In genomic region chr5:139232161-139232724, GRCh38 we compare ENCODE assay signal across 18 cellular contexts. TPM values are rescaled to one million over a fixed set of nuclear protein-coding genes. Genes with fewer than 3 reads are reported as not detected.
DNase-seq lines count a peak whose midpoint lies in the region; ATAC-seq, FAIRE-seq and TF ChIP-seq lines count a peak whose summit lies in the region.
"Had no signal": no experiment of that assay in that cellular context is flagged by ENCODE, and none has a peak within 500 bp of the region (broad histone marks: within the 10 kb centered on the region; RNA-seq: fewer than 3 reads in every experiment).

No MANE protein-coding gene starts in this region.

- H2BK120ac ChIP-seq in H9 (ENCODE audit: low read depth, low read length, poor library complexity, severe bottlenecking): no peak overlapping the region

- peaks cover 3 to 4% of the 10 kb centered on the region in 2 experiments; a peak in 3 of 5 replicates for H3K9me3 Mint-ChIP-seq in H9
- H3K9me3 Mint-ChIP-seq: activated T-helper 1 cell treated with anti-CD3 and anti-CD28 coated beads, Interleukin-12 subunit alpha, Interleukin-12 subunit beta, Interleukin-2, Interleukin-4 antibody, amounts not matched to agents 30 ng/mL and 10 ng/mL and 1 ng/mL, durations not matched to agents 14 hours and 24 hours and 36 hours had no signal

- FAIRE-seq in K562 (lab: Jason Lieb, UNC): no peak
- FAIRE-seq: frontal cortex, G401.6, GM19239 had no signal

- H3K14ac ChIP-seq in H9 (ENCODE audit: insufficient read depth, low read length): no peak overlapping the region

- peak; percentile 76 for ATAC-seq in K562
- ATAC-seq: PC-3 had no signal

- no peak overlapping the region for H3T11ph ChIP-seq in H9 (ENCODE audit: low read length)

- H3K9ac ChIP-seq in H9 (ENCODE audit: extremely low read depth, insufficient read length, low read length) (no peak overlapping the region), K562 (ENCODE audit: insufficient read depth in 1 of 2, low read depth in 2 of 2, low read length in 2 of 2) (no peak overlapping the region)

- H3K9me3 ChIP-seq in H9 (ENCODE audit: control insufficient read depth, low read depth, low read length) (no peaks in the 10 kb centered on the region), K562 (replicated peaks; ENCODE audit: control insufficient read depth, insufficient read depth, low read depth, low read length) (peaks cover 1% of the 10 kb centered on the region; the same call in 1 of the 2 replicates), osteoblast (ENCODE audit: low read depth, low read length) (no peaks in the 10 kb centered on the region)
- H3K9me3 ChIP-seq: neutrophil, sigmoid colon, vagina had no signal

- H3K27me3 ChIP-seq in H9 (ENCODE audit: insufficient read depth, low read length): no peaks in the 10 kb centered on the region
- no peaks in the 10 kb centered on the region for H3K27me3 ChIP-seq in K562 (ENCODE audit: control insufficient read depth in 2 of 2, insufficient read depth in 2 of 2, low read length in 2 of 2)
- H3K27me3 ChIP-seq in osteoblast (ENCODE audit: insufficient read depth, low read length): no peaks in the 10 kb centered on the region
- H3K27me3 ChIP-seq: neutrophil, sigmoid colon, vagina had no signal

- no peak overlapping the region for H3K23ac ChIP-seq in H9 (ENCODE audit: insufficient read length, low read depth, low read length)

- H3K4me1 ChIP-seq in H9 (ENCODE audit: insufficient read depth, low read length): no peaks in the 10 kb centered on the region
- H3K4me1 ChIP-seq in K562 (replicated peaks in 1 of 2; ENCODE audit: control insufficient read depth in 2 of 2, insufficient read depth in 2 of 2, low read length in 2 of 2): no peaks in the 10 kb centered on the region
- no peaks in the 10 kb centered on the region for H3K4me1 ChIP-seq in osteoblast (ENCODE audit: insufficient read depth, low read length)
- H3K4me1 ChIP-seq: sigmoid colon, vagina had no signal

- no peak overlapping the region for H3K4me2 ChIP-seq in H9 (ENCODE audit: insufficient read depth, insufficient read length, low read length)
- no peak overlapping the region for H3K4me2 ChIP-seq in K562 (ENCODE audit: insufficient read depth, low read length)
- no peak overlapping the region for H3K4me2 ChIP-seq in osteoblast (ENCODE audit: insufficient read depth, low read length)

- H3K4me1 Mint-ChIP-seq in H9: peaks cover 0 to 4% of the 10 kb centered on the region in 2 experiments; a peak in 1 of 4 replicates

- H3K79me2 ChIP-seq in H9 (ENCODE audit: insufficient read depth, low read length) (no peaks in the 10 kb centered on the region), K562 (ENCODE audit: control insufficient read depth, insufficient read depth, low read length) (no peaks in the 10 kb centered on the region), osteoblast (ENCODE audit: insufficient read depth, low read length) (no peaks in the 10 kb centered on the region)

- peaks cover 0 to 3% (median 0%) of the 10 kb centered on the region in 3 experiments; a peak in 2 of 7 replicates for H3K36me3 Mint-ChIP-seq in H9 (ENCODE audit: insufficient read depth in 1 of 3, low read depth in 3 of 3)

- no peaks in the 10 kb centered on the region for H3K79me1 ChIP-seq in H9 (ENCODE audit: insufficient read depth, low read depth, low read length, poor library complexity, severe bottlenecking)

- no peak overlapping the region for H3K18ac ChIP-seq in H9 (ENCODE audit: insufficient read length, low read depth, low read length)

- no peak overlapping the region for H4K5ac ChIP-seq in H9 (ENCODE audit: insufficient read length, low read depth, low read length)

- no CpG with 5 or more reads among the region's 6 CpGs for WGBS in H9 (ENCODE audit: extremely low coverage, insufficient read length, low lambda C conversion rate)
- WGBS in K562 (ENCODE audit: insufficient coverage, low coverage, missing lambda C conversion rate): 19% methylated on average over 4 of the region's 6 CpGs

- DNase-seq in H9 (no peak), NCI-H2171 treated with DMSO at 0.1 percent for 48 hours (lab: John Stamatoyannopoulos, UW) (peak; percentile 90), K562 (ENCODE audit: extremely low read depth in 1 of 4, low spot score in 3 of 4) (peak in 2 of 4 experiments; percentile 44 to 55), osteoblast (ENCODE audit: insufficient read length, low spot score, missing footprints) (peak; percentile 48), dermis blood vessel endothelial cell (no peak), cortex of kidney (lab: John Stamatoyannopoulos, UW) (no peak), NCI-H1436 treated with DMSO at 0.1 percent for 48 hours (lab: John Stamatoyannopoulos, UW) (no peak)
- DNase-seq: anterior cingulate cortex; PC-3; sigmoid colon; stimulated activated naive CD4-positive, alpha-beta T cell had no signal

- no peak overlapping the region for H2BK15ac ChIP-seq in H9 (ENCODE audit: low read depth, low read length)

- H3K27ac ChIP-seq in H9 (ENCODE audit: insufficient read length, low read depth, low read length) (no peak overlapping the region), K562 (ENCODE audit: extremely low read depth, low read depth, low read length) (no peak overlapping the region), osteoblast (ENCODE audit: low read depth, low read length) (no peak overlapping the region)
- H3K27ac ChIP-seq: neutrophil, sigmoid colon, vagina had no signal

- H3K27me3 Mint-ChIP-seq in H9 (ENCODE audit: low read depth): no peaks in the 10 kb centered on the region

- H2BK5ac ChIP-seq in H9 (ENCODE audit: insufficient read length, low read length): no peak overlapping the region

- no peak overlapping the region for H4K91ac ChIP-seq in H9 (ENCODE audit: insufficient read length, low read depth, low read length)

- no peak for TF ChIP-seq CTCF in H9 (conservative IDR thresholded peaks at IDR 0.05)
- TF ChIP-seq CTCF in K562 (IDR thresholded peaks at IDR 0.05 in 2 of 3, conservative IDR thresholded peaks at IDR 0.05 in 1 of 3; ENCODE audit: insufficient read depth in 2 of 3, low read depth in 1 of 3, low read length in 3 of 3): no peak
- no peak for TF ChIP-seq CTCF in osteoblast (IDR thresholded peaks at IDR 0.05; ENCODE audit: extremely low read depth, low read depth, low read length)

- H2AFZ ChIP-seq in H9 (ENCODE audit: low read length) (no peak overlapping the region), K562 (ENCODE audit: low read depth, low read length) (no peak overlapping the region), osteoblast (ENCODE audit: low read length) (no peak overlapping the region)

- in situ Hi-C loops in K562 (cut with MboI): no loop called here

- no peaks in the 10 kb centered on the region for H3K23me2 ChIP-seq in H9 (ENCODE audit: insufficient read length, low read depth, low read length, poor library complexity, severe bottlenecking)

- peak; percentile 37; the same call in 1 of the 2 replicates for TF ChIP-seq EP300 in K562 (IDR thresholded peaks at IDR 0.05; ENCODE audit: low read length)

- H3K27ac Mint-ChIP-seq in H9: peak overlapping the region in 2 of 3 experiments; percentile 1 to 57; a peak in 1 of 7 replicates
- H3K27ac Mint-ChIP-seq: activated T-helper 1 cell treated with anti-CD3 and anti-CD28 coated beads, Interleukin-12 subunit alpha, Interleukin-12 subunit beta, Interleukin-2, Interleukin-4 antibody, amounts not matched to agents 30 ng/mL and 10 ng/mL and 1 ng/mL, durations not matched to agents 14 hours and 24 hours and 36 hours had no signal

- intact Hi-C loops in K562 (cut with micrococcal nuclease): no loop called here

- no TSS peak for BruUV-seq in K562 (replicated peaks; lab: Mats Ljungman, UMichigan)

- H2BK20ac ChIP-seq in H9 (ENCODE audit: low read depth, low read length, poor library complexity, severe bottlenecking): no peak overlapping the region

- no peak for TF ChIP-seq POLR2A in K562 (conservative IDR thresholded peaks at IDR 0.05)

- H3K56ac ChIP-seq in H9 (ENCODE audit: insufficient read length, low read depth, low read length): no peak overlapping the region

- POLR2A ChIA-PET in K562 (lab: Yijun Ruan, JAX): interaction anchor here (0.6 to 1.4 kb wide), 2 partner anchors 10 to 1012 kb away, joined by 3 to 4 read pairs; no protein-coding TSS in a partner anchor

- H2BK12ac ChIP-seq in H9 (ENCODE audit: insufficient read length, low read depth, low read length): no peak overlapping the region

- no peaks in the 10 kb centered on the region for H4K20me1 ChIP-seq in H9 (ENCODE audit: control insufficient read depth, insufficient read depth, insufficient read length)
- H4K20me1 ChIP-seq in K562 (replicated peaks; ENCODE audit: control insufficient read depth, insufficient read depth, low read length): no peaks in the 10 kb centered on the region
- no peaks in the 10 kb centered on the region for H4K20me1 ChIP-seq in osteoblast (ENCODE audit: insufficient read depth, low read length)

- no peak overlapping the region for H2AK5ac ChIP-seq in H9 (ENCODE audit: insufficient read length, low read length)

- H3K4me3 ChIP-seq in K562 (no peak overlapping the region), osteoblast (ENCODE audit: insufficient read depth, low read length) (no peak overlapping the region)
- H3K4me3 ChIP-seq: sigmoid colon, vagina had no signal

- CTCF ChIA-PET in K562 (lab: Yijun Ruan, JAX; ENCODE audit: low intra/inter-chr PET ratio): no interaction called here

- no peak overlapping the region for H4K8ac ChIP-seq in H9 (replicated peaks; ENCODE audit: insufficient read length, low read depth, low read length)

- H3K9me1 ChIP-seq in K562 (ENCODE audit: control insufficient read depth, insufficient read depth, low read length): no peaks in the 10 kb centered on the region

- no peak overlapping the region for H3K4ac ChIP-seq in H9 (ENCODE audit: low read depth, low read length)

- H3K4me3 Mint-ChIP-seq in H9: no peak overlapping the region
- H3K4me3 Mint-ChIP-seq: activated T-helper 1 cell treated with anti-CD3 and anti-CD28 coated beads, Interleukin-12 subunit alpha, Interleukin-12 subunit beta, Interleukin-2, Interleukin-4 antibody, amounts not matched to agents 30 ng/mL and 10 ng/mL and 1 ng/mL, durations not matched to agents 14 hours and 24 hours and 36 hours; CD14-positive monocyte had no signal

- no peak for TF ChIP-seq RAD21 in K562 (CRISPR knock-in tag; conservative IDR thresholded peaks at IDR 0.05 in 1 of 2, IDR thresholded peaks at IDR 0.05 in 1 of 2)

- H3K36me3 ChIP-seq in K562 (ENCODE audit: control insufficient read depth, insufficient read depth, low read length) (no peaks in the 10 kb centered on the region), osteoblast (ENCODE audit: insufficient read depth, low read length) (no peaks in the 10 kb centered on the region)
- H3K36me3 ChIP-seq: neutrophil, sigmoid colon, vagina had no signal

RNA-seq across cellular contexts. Expression of gene SIL1, which starts 34.1 kb away (rescaled TPM):
- total RNA-seq in H9 (2021): 10.6 and 14.4 TPM in 2 replicates
- 56.7 and 91.8 TPM in 2 replicates for total RNA-seq in K562 (2011; cell fraction: chromatin; rRNA removed; ENCODE audit: low replicate concordance)
- 64.0 and 77.0 TPM in 2 replicates for total RNA-seq in K562 (2011; cell fraction: nucleolus; rRNA removed)
- total RNA-seq in K562 (2011; cell fraction: nucleoplasm; rRNA removed): 57.0 and 70.0 TPM in 2 replicates
- total RNA-seq in K562 (2014; rRNA removed): 30.5 and 30.6 TPM in 2 replicates
- total RNA-seq in K562 (2014; rRNA removed; fragmentation: Illumina TruSeq; extraction: Trizol): 20.4 and 23.2 TPM in 2 replicates
- 15.2 and 15.4 TPM in 2 replicates for total RNA-seq in K562 (2015; rRNA removed; fragmentation: Illumina TruSeq; extraction: Trizol)
- 19.2 and 29.8 TPM in 2 replicates for total RNA-seq in K562 (2021)
- polyA plus RNA-seq in K562 (2011; rRNA removed): 22.3 and 26.6 TPM in 2 replicates
- 25.5 and 54.6 TPM in 2 replicates for polyA plus RNA-seq in K562 (2011; cell fraction: cytosol; rRNA removed)
- 14.8 and 19.5 TPM in 2 replicates for polyA plus RNA-seq in K562 (2011; cell fraction: nucleus; rRNA removed)
- polyA plus RNA-seq in K562 (2012): 19.8 and 32.9 TPM in 2 replicates
- polyA plus RNA-seq in K562 (2014; fragmentation: Illumina TruSeq; extraction: Trizol): 14.3 and 18.1 TPM in 2 replicates
- 1 to 10 TPM; 1.3 to 4.1 TPM for polyA plus RNA-seq in K562 (2014; fragmentation: Nextera tagmentation; extraction: Ambion mirVana)
- polyA plus RNA-seq in K562 (2014; rRNA removed): 17.3 and 26.7 TPM in 2 replicates
- polyA minus RNA-seq in K562 (2011; rRNA and poly(A)+ RNA removed): 33.7 and 45.1 TPM in 2 replicates
- polyA minus RNA-seq in K562 (2011; cell fraction: cytosol; rRNA and poly(A)+ RNA removed): 14.7 and 21.9 TPM in 2 replicates
- polyA minus RNA-seq in K562 (2011; cell fraction: nucleus; rRNA and poly(A)+ RNA removed): 12.5 and 26.9 TPM in 2 replicates
- 60.7 and 65.1 TPM in 2 replicates for total RNA-seq in osteoblast
- total RNA-seq in dermis blood vessel endothelial cell: 50.3 and 58.0 TPM in 2 replicates

Comparison
In these comparisons a context has a peak if more than half of its experiments do, and no peak if none do; other contexts are left out.
1. DNase-seq: peak in NCI-H2171 treated with DMSO at 0.1 percent for 48 hours (single experiment) and osteoblast (single experiment); none in H9 (single experiment), dermis blood vessel endothelial cell (single experiment), cortex of kidney (single experiment) and NCI-H1436 treated with DMSO at 0.1 percent for 48 hours (single experiment).